ENCODE assay signal across 1 cellular context in genomic region chr5:113169720-113170119, GRCh38.
TF ChIP-seq lines count a peak whose summit lies in the region.

No MANE protein-coding gene starts in this region.

TF ChIP-seq in HCT116, 20 proteins besides CTCF, POLR2A, EP300 and RAD21 (continued from another document):
- no peak for TF ChIP-seq ZBTB33 (IDR thresholded peaks at IDR 0.05; ENCODE audit: extremely low read depth, insufficient replicate concordance, low read length)
